In genomic region chr22:49881856-49882255, GRCh38 we compare ENCODE assay signal across 26 cellular contexts. TPM values are rescaled to one million over a fixed set of nuclear protein-coding genes. Genes with fewer than 3 reads are reported as not detected.
DNase-seq lines count a peak whose midpoint lies in the region; ATAC-seq and TF ChIP-seq lines count a peak whose summit lies in the region.
"Had no signal": no experiment of that assay in that cellular context is flagged by ENCODE, and none has a peak within 500 bp of the region (broad histone marks: within the 10 kb centered on the region; RNA-seq: fewer than 3 reads in every experiment).

No MANE protein-coding gene starts in this region.

- no peaks in the 10 kb centered on the region for H3K9me3 Mint-ChIP-seq in activated naive CD8-positive, alpha-beta T cell (ENCODE audit: low read depth)
- no peaks in the 10 kb centered on the region for H3K9me3 Mint-ChIP-seq in activated naive CD8-positive, alpha-beta T cell treated with anti-CD3 and anti-CD28 coated beads, Interleukin-2, amount 50 U/mL, for 24 hours
- peaks cover 3% of the 10 kb centered on the region for H3K9me3 Mint-ChIP-seq in activated T-helper 2 cell treated with anti-CD3 and anti-CD28 coated beads, Interferon-gamma antibody, Interleukin-2, Interleukin-4, amounts not matched to agents 10 μg/mL and 5 μg/mL and 100 μg/mL, durations not matched to agents 14 hours and 24 hours and 36 hours
- H3K9me3 Mint-ChIP-seq: activated naive CD4-positive, alpha-beta T cell treated with anti-CD3 and anti-CD28 coated beads, Interleukin-2, amount 50 U/mL, for 72 hours; effector memory CD8-positive, alpha-beta T cell had no signal

- H3K27me3 Mint-ChIP-seq in activated naive CD8-positive, alpha-beta T cell, result no peaks in the 10 kb centered on the region
- H3K27me3 Mint-ChIP-seq in activated naive CD8-positive, alpha-beta T cell treated with anti-CD3 and anti-CD28 coated beads, Interleukin-2, amount 50 U/mL, for 24 hours, result no peaks in the 10 kb centered on the region
- no peaks in the 10 kb centered on the region for H3K27me3 Mint-ChIP-seq in activated T-helper 2 cell treated with anti-CD3 and anti-CD28 coated beads, Interferon-gamma antibody, Interleukin-2, Interleukin-4, amounts not matched to agents 10 μg/mL and 5 μg/mL and 100 μg/mL, durations not matched to agents 14 hours and 24 hours and 36 hours (ENCODE audit: low read depth)
- H3K27me3 Mint-ChIP-seq: effector memory CD8-positive, alpha-beta T cell; IgD-negative memory B cell had no signal

- H3K4me1 ChIP-seq in testis, result no peaks in the 10 kb centered on the region
- H3K4me1 ChIP-seq: A549, sigmoid colon, SJSA1, suprapubic skin had no signal

- H3K27ac Mint-ChIP-seq in activated naive CD8-positive, alpha-beta T cell, result peak overlapping the region; percentile 46
- no peak overlapping the region for H3K27ac Mint-ChIP-seq in activated naive CD8-positive, alpha-beta T cell treated with anti-CD3 and anti-CD28 coated beads, Interleukin-2, amount 50 U/mL, for 24 hours
- peak overlapping the region; percentile 66 for H3K27ac Mint-ChIP-seq in activated T-helper 2 cell treated with anti-CD3 and anti-CD28 coated beads, Interferon-gamma antibody, Interleukin-2, Interleukin-4, amounts not matched to agents 10 μg/mL and 5 μg/mL and 100 μg/mL, durations not matched to agents 14 hours and 24 hours and 36 hours
- H3K27ac Mint-ChIP-seq: IgD-negative memory B cell, nephron progenitor cell had no signal

- H3K4me1 Mint-ChIP-seq in activated naive CD8-positive, alpha-beta T cell (ENCODE audit: low read depth), result peaks cover 25% of the 10 kb centered on the region
- H3K4me1 Mint-ChIP-seq in activated naive CD8-positive, alpha-beta T cell treated with anti-CD3 and anti-CD28 coated beads, Interleukin-2, amount 50 U/mL, for 24 hours, result peaks cover 18% of the 10 kb centered on the region
- peaks cover 38% of the 10 kb centered on the region for H3K4me1 Mint-ChIP-seq in activated T-helper 2 cell treated with anti-CD3 and anti-CD28 coated beads, Interferon-gamma antibody, Interleukin-2, Interleukin-4, amounts not matched to agents 10 μg/mL and 5 μg/mL and 100 μg/mL, durations not matched to agents 14 hours and 24 hours and 36 hours (ENCODE audit: low read depth)

- H3K4me3 ChIP-seq in testis, result no peak overlapping the region
- H3K4me3 ChIP-seq: A549, sigmoid colon, SJSA1, suprapubic skin had no signal

- no peaks in the 10 kb centered on the region for H3K36me3 ChIP-seq in testis (ENCODE audit: low read depth, missing control alignments)

- peaks cover 11% of the 10 kb centered on the region for H3K36me3 Mint-ChIP-seq in activated naive CD8-positive, alpha-beta T cell
- H3K36me3 Mint-ChIP-seq in activated naive CD8-positive, alpha-beta T cell treated with anti-CD3 and anti-CD28 coated beads, Interleukin-2, amount 50 U/mL, for 24 hours (ENCODE audit: low read depth), result peaks cover 41% of the 10 kb centered on the region
- peaks cover 66% of the 10 kb centered on the region for H3K36me3 Mint-ChIP-seq in activated T-helper 2 cell treated with anti-CD3 and anti-CD28 coated beads, Interferon-gamma antibody, Interleukin-2, Interleukin-4, amounts not matched to agents 10 μg/mL and 5 μg/mL and 100 μg/mL, durations not matched to agents 14 hours and 24 hours and 36 hours (ENCODE audit: low read depth)

- TF ChIP-seq CTCF in testis (IDR thresholded peaks at IDR 0.05), result no peak

- TF ChIP-seq POLR2A in testis (IDR thresholded peaks at IDR 0.05), result no peak

- WGBS in testis, 2 donors, result 95 to 100% methylated on average over 2 of the region's 2 CpGs

- no peaks in the 10 kb centered on the region for H3K9me3 ChIP-seq in testis
- H3K9me3 ChIP-seq: A549, sigmoid colon, SJSA1, suprapubic skin had no signal

- no peak overlapping the region for H3K4me3 Mint-ChIP-seq in activated naive CD8-positive, alpha-beta T cell
- H3K4me3 Mint-ChIP-seq in activated naive CD8-positive, alpha-beta T cell treated with anti-CD3 and anti-CD28 coated beads, Interleukin-2, amount 50 U/mL, for 24 hours, result no peak overlapping the region
- no peak overlapping the region for H3K4me3 Mint-ChIP-seq in activated T-helper 2 cell treated with anti-CD3 and anti-CD28 coated beads, Interferon-gamma antibody, Interleukin-2, Interleukin-4, amounts not matched to agents 10 μg/mL and 5 μg/mL and 100 μg/mL, durations not matched to agents 14 hours and 24 hours and 36 hours (ENCODE audit: low read depth)
- H3K4me3 Mint-ChIP-seq: nephron progenitor cell had no signal

- H3K27me3 ChIP-seq in testis, result no peaks in the 10 kb centered on the region
- H3K27me3 ChIP-seq: sigmoid colon, SJSA1, suprapubic skin had no signal

- ATAC-seq in activated naive CD8-positive, alpha-beta T cell treated with anti-CD3 and anti-CD28 coated beads, Interleukin-2, amount 50 U/mL, for 24 hours, result no peak
- peak; percentile 39 for ATAC-seq in GM19395 (IDR thresholded peaks at IDR 0.05; ENCODE audit: unreplicated experiment)
- ATAC-seq: A549; activated naive CD4-positive, alpha-beta T cell treated with anti-CD3 and anti-CD28 coated beads, Interleukin-2, amount 50 U/mL, for 72 hours; effector memory CD8-positive, alpha-beta T cell; left lobe of liver had no signal

- no peak overlapping the region for H3K27ac ChIP-seq in testis
- H3K27ac ChIP-seq: A549, sigmoid colon, SJSA1, suprapubic skin had no signal

- intact Hi-C loops in activated T-helper 2 cell treated with anti-CD3 and anti-CD28 coated beads, Interferon-gamma antibody, Interleukin-2, Interleukin-4, amounts not matched to agents 10 μg/mL and 5 μg/mL and 100 μg/mL, durations not matched to agents 14 hours and 24 hours and 36 hours (cut with micrococcal nuclease), result loop anchor here (10.0 kb wide), 1 partner anchor 77 kb away; no protein-coding TSS in a partner anchor
- intact Hi-C loops in testis (cut with DNase I; ENCODE audit: low total_unique reads), result no loop called here

- no peak for DNase-seq in activated naive CD8-positive, alpha-beta T cell treated with anti-CD3 and anti-CD28 coated beads, Interleukin-2, amount 50 U/mL, for 24 hours
- DNase-seq in activated T-helper 2 cell treated with anti-CD3 and anti-CD28 coated beads, Interferon-gamma antibody, Interleukin-2, Interleukin-4, amounts not matched to agents 10 μg/mL and 5 μg/mL and 100 μg/mL, durations not matched to agents 14 hours and 24 hours and 36 hours (ENCODE audit: low spot score), result no peak
- DNase-seq in SIG-M5 treated with dmso at 0.1 percent for 504 hours (lab: John Stamatoyannopoulos, UW; ENCODE audit: unreplicated experiment), result no peak
- DNase-seq in testis, result no peak
- DNase-seq in cerebellar cortex (ENCODE audit: low spot score), result no peak
- no peak for DNase-seq in SIG-M5 (lab: John Stamatoyannopoulos, UW)
- DNase-seq: activated CD4-positive, CD25-positive, alpha-beta regulatory T cell; AML-193; aorta; DMS 273 treated with DMSO at 0.1 percent for 48 hours; effector memory CD8-positive, alpha-beta T cell; glutamatergic neuron; NCI-H1092; NCI-H1694; NCI-H446 treated with DMSO at 0.1 percent for 48 hours; nephron progenitor cell; sigmoid colon; stimulated activated CD4-positive, alpha-beta T cell treated with anti-CD3 and anti-CD28 coated beads, Interleukin-4, amount 100 ng/mL, for 24 hours had no signal

RNA-seq across cellular contexts. Expression of gene ZBED4, which starts 28.2 kb away (rescaled TPM):
- total RNA-seq in activated T-helper 2 cell treated with anti-CD3 and anti-CD28 coated beads, Interferon-gamma antibody, Interleukin-2, Interleukin-4, amounts not matched to agents 10 μg/mL and 5 μg/mL and 100 μg/mL, durations not matched to agents 14 hours and 24 hours and 36 hours, result 25.2 and 25.6 TPM in 2 replicates
- 10 to 100 TPM; 17.2 to 18.2 TPM for total RNA-seq in testis
- 9.1 TPM for polyA plus RNA-seq in testis (ENCODE audit: insufficient read depth, low read depth, low replicate concordance)

RNA-seq across cellular contexts. Expression of gene ALG12, which starts 36.4 kb away (rescaled TPM):
- 15.5 and 16.5 TPM in 2 replicates for total RNA-seq in activated T-helper 2 cell treated with anti-CD3 and anti-CD28 coated beads, Interferon-gamma antibody, Interleukin-2, Interleukin-4, amounts not matched to agents 10 μg/mL and 5 μg/mL and 100 μg/mL, durations not matched to agents 14 hours and 24 hours and 36 hours
- total RNA-seq in testis, result 10 to 100 TPM; 11.9 to 18.3 TPM
- polyA plus RNA-seq in testis (ENCODE audit: insufficient read depth, low read depth, low replicate concordance), result 10.6 TPM

RNA-seq across cellular contexts. Expression of gene CRELD2, which starts 36.6 kb away (rescaled TPM):
- total RNA-seq in activated T-helper 2 cell treated with anti-CD3 and anti-CD28 coated beads, Interferon-gamma antibody, Interleukin-2, Interleukin-4, amounts not matched to agents 10 μg/mL and 5 μg/mL and 100 μg/mL, durations not matched to agents 14 hours and 24 hours and 36 hours, result 49.9 and 52.9 TPM in 2 replicates
- total RNA-seq in testis, result 10 to 100 TPM; 57.9 to 64.2 TPM
- polyA plus RNA-seq in testis (ENCODE audit: insufficient read depth, low read depth, low replicate concordance), result 58.3 TPM

RNA-seq across cellular contexts. Expression of gene BRD1, which starts 54.2 kb away (rescaled TPM):
- total RNA-seq in activated T-helper 2 cell treated with anti-CD3 and anti-CD28 coated beads, Interferon-gamma antibody, Interleukin-2, Interleukin-4, amounts not matched to agents 10 μg/mL and 5 μg/mL and 100 μg/mL, durations not matched to agents 14 hours and 24 hours and 36 hours, result 41.3 and 46.2 TPM in 2 replicates
- total RNA-seq in testis, result 100 to 1,000 TPM; 113 to 122 TPM
- 114 TPM for polyA plus RNA-seq in testis (ENCODE audit: insufficient read depth, low read depth, low replicate concordance)
